Comparison of ENCODE assay signal across 20 cellular contexts in the genomic region with DNA sequence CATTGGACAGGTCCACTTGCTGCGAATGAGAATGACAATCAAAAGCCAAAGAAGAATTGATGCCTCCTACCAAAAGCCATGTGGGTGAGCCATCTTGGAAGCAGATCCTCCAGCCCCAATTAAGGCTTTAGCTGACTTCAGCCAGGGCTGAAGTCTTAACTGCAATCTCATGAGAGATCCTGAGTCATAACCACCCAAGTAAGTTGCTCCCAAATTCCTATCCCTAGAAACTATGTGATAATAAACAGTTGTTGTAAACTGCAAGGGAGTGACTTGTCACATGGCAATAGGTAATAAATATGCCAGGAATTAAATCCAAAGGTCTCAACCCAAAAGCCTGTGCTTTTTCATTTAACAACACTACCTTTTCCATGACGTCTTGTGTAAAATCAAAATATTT.
DNase-seq lines count a peak whose midpoint lies in the region; ATAC-seq and TF ChIP-seq lines count a peak whose summit lies in the region.
"Had no signal": no experiment of that assay in that cellular context is flagged by ENCODE, and none has a peak within 500 bp of the region (broad histone marks: within the 10 kb centered on the region; RNA-seq: fewer than 3 reads in every experiment).

No MANE protein-coding gene starts in this region.

- no peaks in the 10 kb centered on the region for H3K79me2 ChIP-seq in smooth muscle cell (ENCODE audit: low read depth)

- H3K4me3 Mint-ChIP-seq in stimulated activated effector memory CD8-positive, alpha-beta T cell treated with anti-CD3 and anti-CD28 coated beads, Interleukin-12 subunit alpha, Interleukin-12 subunit beta, amount 100 ng/mL, for 72 hours = no peak overlapping the region
- H3K4me3 Mint-ChIP-seq: activated CD4-positive, alpha-beta memory T cell treated with anti-CD3 and anti-CD28 coated beads, Interleukin-2, amount 10 ng/mL, durations not matched to agents 7 days and 5 days; T-helper 1 cell treated with Interleukin-12 subunit alpha and Interleukin-12 subunit beta and Interleukin-4 antibody, amounts not matched to agents 30 μg/mL and 1 μg/mL, for 36 hours had no signal

- no peaks in the 10 kb centered on the region for H3K9me3 Mint-ChIP-seq in stimulated activated effector memory CD8-positive, alpha-beta T cell treated with anti-CD3 and anti-CD28 coated beads, Interleukin-12 subunit alpha, Interleukin-12 subunit beta, amount 100 ng/mL, for 72 hours
- H3K9me3 Mint-ChIP-seq: activated CD4-positive, alpha-beta memory T cell treated with anti-CD3 and anti-CD28 coated beads, Interleukin-2, amount 10 ng/mL, durations not matched to agents 7 days and 5 days; T-helper 1 cell treated with Interleukin-12 subunit alpha and Interleukin-12 subunit beta and Interleukin-4 antibody, amounts not matched to agents 30 μg/mL and 1 μg/mL, for 36 hours had no signal

- H4K20me1 ChIP-seq in smooth muscle cell (ENCODE audit: low read depth) = no peaks in the 10 kb centered on the region
- H4K20me1 ChIP-seq: BLaER1 had no signal

- H3K9ac ChIP-seq in smooth muscle cell (ENCODE audit: low read depth) = no peak overlapping the region
- H3K9ac ChIP-seq: BLaER1 had no signal

- 61% methylated on average over 2 of the region's 2 CpGs for WGBS in smooth muscle cell (ENCODE audit: low lambda C conversion rate)

- H3K9me3 ChIP-seq in MG63 = no peaks in the 10 kb centered on the region
- H3K9me3 ChIP-seq in smooth muscle cell (replicated peaks; ENCODE audit: low read depth) = no peaks in the 10 kb centered on the region
- H3K9me3 ChIP-seq: BLaER1, breast epithelium had no signal

- no peaks in the 10 kb centered on the region for H3F3A ChIP-seq in smooth muscle cell (ENCODE audit: low read depth)

- H3K36me3 ChIP-seq in MG63 = no peaks in the 10 kb centered on the region
- no peaks in the 10 kb centered on the region for H3K36me3 ChIP-seq in smooth muscle cell (ENCODE audit: low read depth)
- H3K36me3 ChIP-seq: BLaER1, breast epithelium had no signal

- no peaks in the 10 kb centered on the region for H3K27me3 ChIP-seq in MG63
- H3K27me3 ChIP-seq in smooth muscle cell (ENCODE audit: low read depth) = no peaks in the 10 kb centered on the region
- H3K27me3 ChIP-seq: BLaER1 had no signal

- peaks cover 14% of the 10 kb centered on the region for H3K4me1 Mint-ChIP-seq in stimulated activated effector memory CD8-positive, alpha-beta T cell treated with anti-CD3 and anti-CD28 coated beads, Interleukin-12 subunit alpha, Interleukin-12 subunit beta, amount 100 ng/mL, for 72 hours

- peak; percentile 76 for DNase-seq in EH (ENCODE audit: low read depth)
- DNase-seq in MG63 = peak; percentile 40
- peak; percentile 51 for DNase-seq in fibroblast of peridontal ligament (ENCODE audit: extremely low read depth)
- DNase-seq in smooth muscle cell (lab: John Stamatoyannopoulos, UW; ENCODE audit: unreplicated experiment) = no peak
- DNase-seq in DMS114 treated with DMSO at 0.1 percent for 48 hours (lab: John Stamatoyannopoulos, UW; ENCODE audit: unreplicated experiment) = no peak
- DNase-seq in stimulated activated effector memory CD8-positive, alpha-beta T cell treated with anti-CD3 and anti-CD28 coated beads, Interleukin-12 subunit alpha, Interleukin-12 subunit beta, amount 100 ng/mL, for 72 hours (ENCODE audit: low spot score in 2 of 2) = no peak
- DNase-seq: activated CD4-positive, alpha-beta memory T cell treated with anti-CD3 and anti-CD28 coated beads, Interleukin-2, amount 10 ng/mL, durations not matched to agents 7 days and 5 days; activated naive CD4-positive, alpha-beta T cell treated with anti-CD3 and anti-CD28 coated beads, Interleukin-2, amount 50 U/mL, for 16 hours; activated T-cell treated with anti-CD3 and anti-CD28 coated beads, Interleukin-2, amount 50 U/mL, for 1 hour; NCI-H1048; NCI-H2081; NCI-H524; occipital lobe; SIG-M5 had no signal

- no peaks in the 10 kb centered on the region for H3K4me1 ChIP-seq in smooth muscle cell (ENCODE audit: low read depth)
- H3K4me1 ChIP-seq: BLaER1, breast epithelium had no signal

- H3K27ac ChIP-seq in smooth muscle cell (ENCODE audit: low read depth) = peak overlapping the region; percentile 49
- H3K27ac ChIP-seq: BLaER1, breast epithelium had no signal

- no peak overlapping the region for H3K27ac Mint-ChIP-seq in stimulated activated effector memory CD8-positive, alpha-beta T cell treated with anti-CD3 and anti-CD28 coated beads, Interleukin-12 subunit alpha, Interleukin-12 subunit beta, amount 100 ng/mL, for 72 hours
- H3K27ac Mint-ChIP-seq: activated CD4-positive, alpha-beta memory T cell treated with anti-CD3 and anti-CD28 coated beads, Interleukin-2, amount 10 ng/mL, durations not matched to agents 7 days and 5 days; T-helper 1 cell treated with Interleukin-12 subunit alpha and Interleukin-12 subunit beta and Interleukin-4 antibody, amounts not matched to agents 30 μg/mL and 1 μg/mL, for 36 hours had no signal

- H3K4me3 ChIP-seq in MG63 (no peak overlapping the region), smooth muscle cell (no peak overlapping the region)
- H3K4me3 ChIP-seq: BLaER1, breast epithelium had no signal

- H2AFZ ChIP-seq in smooth muscle cell (ENCODE audit: low read depth) = no peak overlapping the region

- TF ChIP-seq CTCF in smooth muscle cell (IDR thresholded peaks at IDR 0.05; ENCODE audit: borderline replicate concordance, insufficient read depth, poor library complexity, severe bottlenecking) = no peak

- ATAC-seq in HG03196 (IDR thresholded peaks at IDR 0.05; ENCODE audit: unreplicated experiment) (no peak), GM19455 (IDR thresholded peaks at IDR 0.05; ENCODE audit: unreplicated experiment) (no peak)
- ATAC-seq in stimulated activated effector memory CD8-positive, alpha-beta T cell treated with anti-CD3 and anti-CD28 coated beads, Interleukin-12 subunit alpha, Interleukin-12 subunit beta, amount 100 ng/mL, for 72 hours = no peak
- ATAC-seq: sciatic nerve had no signal

- H3K36me3 Mint-ChIP-seq in stimulated activated effector memory CD8-positive, alpha-beta T cell treated with anti-CD3 and anti-CD28 coated beads, Interleukin-12 subunit alpha, Interleukin-12 subunit beta, amount 100 ng/mL, for 72 hours = no peaks in the 10 kb centered on the region

- H3K4me2 ChIP-seq in smooth muscle cell = no peak overlapping the region
- H3K4me2 ChIP-seq: BLaER1 had no signal

Comparison
In these comparisons a context has a peak if more than half of its experiments do, and no peak if none do; other contexts are left out.
1. DNase-seq: peak in EH (single experiment), MG63 (single experiment) and fibroblast of peridontal ligament (single experiment); none in smooth muscle cell (single experiment), DMS114 treated with DMSO at 0.1 percent for 48 hours (single experiment) and stimulated activated effector memory CD8-positive, alpha-beta T cell treated with anti-CD3 and anti-CD28 coated beads, Interleukin-12 subunit alpha, Interleukin-12 subunit beta, amount 100 ng/mL, for 72 hours (0 of 2).